In genomic region chr14:23645504-23645811, GRCh38 we compare ENCODE assay signal across 1 cellular context.
A peak's percentile ranks its signal among the peaks of the same experiment; 100 is the strongest.
TF ChIP-seq lines count a peak whose summit lies in the region.

No MANE protein-coding gene starts in this region.

TF ChIP-seq in HepG2, 621 proteins besides CTCF, POLR2A, EP300 and RAD21 (continues in another document):
- TF ChIP-seq NCOA2 (CRISPR knock-in tag; IDR thresholded peaks at IDR 0.05) = 0 out of 2 replicates have a peak, but pooled peaks have one; percentile 12
- TF ChIP-seq POLR2AphosphoS5 (IDR thresholded peaks at IDR 0.05; ENCODE audit: low read depth, low read length) = peak; percentile 14; the same call in 1 of the 2 replicates
- no peak for TF ChIP-seq SMC3 (IDR thresholded peaks at IDR 0.05; ENCODE audit: low read length)
- TF ChIP-seq SATB2 (CRISPR knock-in tag; IDR thresholded peaks at IDR 0.05) = no peak
- no peak for TF ChIP-seq GLI4 (CRISPR knock-in tag; IDR thresholded peaks at IDR 0.05; ENCODE audit: borderline replicate concordance)
- peak; percentile 92 for TF ChIP-seq ZBTB33 (CRISPR knock-in tag; IDR thresholded peaks at IDR 0.05)
- peak; percentile 5 for TF ChIP-seq PCBP2 (optimal IDR thresholded peaks at IDR 0.05; ENCODE audit: low read depth, low read length, poor library complexity, severe bottlenecking)
- TF ChIP-seq HOXD1 (CRISPR knock-in tag; IDR thresholded peaks at IDR 0.05) = no peak
- TF ChIP-seq RBFOX2 (IDR thresholded peaks at IDR 0.05; ENCODE audit: low read depth, low read length) = peak; percentile 54
- no peak for TF ChIP-seq ZNF772 (CRISPR knock-in tag; IDR thresholded peaks at IDR 0.05)
- TF ChIP-seq ZFX (CRISPR knock-in tag; IDR thresholded peaks at IDR 0.05; ENCODE audit: low read depth) = no peak
- no peak for TF ChIP-seq ZNF143 (CRISPR knock-in tag; IDR thresholded peaks at IDR 0.05)
- no peak for TF ChIP-seq FOXM1 (CRISPR knock-in tag; IDR thresholded peaks at IDR 0.05)
- TF ChIP-seq CHD2 (IDR thresholded peaks at IDR 0.05; ENCODE audit: low read depth, low read length) = no peak
- TF ChIP-seq FOSL2 (CRISPR knock-in tag; IDR thresholded peaks at IDR 0.05) = no peak
- peak; percentile 32 for TF ChIP-seq YY1 (IDR thresholded peaks at IDR 0.05; ENCODE audit: insufficient read depth, insufficient replicate concordance, low read depth, low read length)
- no peak for TF ChIP-seq ZNF275 (CRISPR knock-in tag; IDR thresholded peaks at IDR 0.05; ENCODE audit: borderline replicate concordance)
- TF ChIP-seq, protein P1, sequence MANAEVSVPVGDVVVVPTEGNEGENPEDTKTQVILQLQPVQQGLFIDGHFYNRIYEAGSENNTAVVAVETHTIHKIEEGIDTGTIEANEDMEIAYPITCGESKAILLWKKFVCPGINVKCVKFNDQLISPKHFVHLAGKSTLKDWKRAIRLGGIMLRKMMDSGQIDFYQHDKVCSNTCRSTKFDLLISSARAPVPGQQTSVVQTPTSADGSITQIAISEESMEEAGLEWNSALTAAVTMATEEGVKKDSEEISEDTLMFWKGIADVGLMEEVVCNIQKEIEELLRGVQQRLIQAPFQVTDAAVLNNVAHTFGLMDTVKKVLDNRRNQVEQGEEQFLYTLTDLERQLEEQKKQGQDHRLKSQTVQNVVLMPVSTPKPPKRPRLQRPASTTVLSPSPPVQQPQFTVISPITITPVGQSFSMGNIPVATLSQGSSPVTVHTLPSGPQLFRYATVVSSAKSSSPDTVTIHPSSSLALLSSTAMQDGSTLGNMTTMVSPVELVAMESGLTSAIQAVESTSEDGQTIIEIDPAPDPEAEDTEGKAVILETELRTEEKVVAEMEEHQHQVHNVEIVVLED (CRISPR knock-in tag; IDR thresholded peaks at IDR 0.05; ENCODE audit: borderline replicate concordance) = no peak
- TF ChIP-seq, protein P2, sequence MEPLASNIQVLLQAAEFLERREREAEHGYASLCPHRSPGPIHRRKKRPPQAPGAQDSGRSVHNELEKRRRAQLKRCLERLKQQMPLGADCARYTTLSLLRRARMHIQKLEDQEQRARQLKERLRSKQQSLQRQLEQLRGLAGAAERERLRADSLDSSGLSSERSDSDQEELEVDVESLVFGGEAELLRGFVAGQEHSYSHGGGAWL (CRISPR knock-in tag; IDR thresholded peaks at IDR 0.05) = no peak
- TF ChIP-seq ZNF770 (CRISPR knock-in tag; IDR thresholded peaks at IDR 0.05) = no peak
- TF ChIP-seq RARA (CRISPR knock-in tag; IDR thresholded peaks at IDR 0.05) = no peak
- TF ChIP-seq GTF2F1 (IDR thresholded peaks at IDR 0.05; ENCODE audit: low read length) = no peak
- no peak for TF ChIP-seq SYNCRIP (IDR thresholded peaks at IDR 0.05; ENCODE audit: insufficient read depth, low read depth, low read length)
- no peak for TF ChIP-seq ZBTB1 (CRISPR knock-in tag; IDR thresholded peaks at IDR 0.05; ENCODE audit: borderline replicate concordance)
- no peak for TF ChIP-seq SALL2 (CRISPR knock-in tag; IDR thresholded peaks at IDR 0.05)
- TF ChIP-seq, protein P3, sequence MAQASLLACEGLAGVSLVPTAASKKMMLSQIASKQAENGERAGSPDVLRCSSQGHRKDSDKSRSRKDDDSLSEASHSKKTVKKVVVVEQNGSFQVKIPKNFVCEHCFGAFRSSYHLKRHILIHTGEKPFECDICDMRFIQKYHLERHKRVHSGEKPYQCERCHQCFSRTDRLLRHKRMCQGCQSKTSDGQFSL (CRISPR knock-in tag; IDR thresholded peaks at IDR 0.05) = no peak
- TF ChIP-seq, protein P4, sequence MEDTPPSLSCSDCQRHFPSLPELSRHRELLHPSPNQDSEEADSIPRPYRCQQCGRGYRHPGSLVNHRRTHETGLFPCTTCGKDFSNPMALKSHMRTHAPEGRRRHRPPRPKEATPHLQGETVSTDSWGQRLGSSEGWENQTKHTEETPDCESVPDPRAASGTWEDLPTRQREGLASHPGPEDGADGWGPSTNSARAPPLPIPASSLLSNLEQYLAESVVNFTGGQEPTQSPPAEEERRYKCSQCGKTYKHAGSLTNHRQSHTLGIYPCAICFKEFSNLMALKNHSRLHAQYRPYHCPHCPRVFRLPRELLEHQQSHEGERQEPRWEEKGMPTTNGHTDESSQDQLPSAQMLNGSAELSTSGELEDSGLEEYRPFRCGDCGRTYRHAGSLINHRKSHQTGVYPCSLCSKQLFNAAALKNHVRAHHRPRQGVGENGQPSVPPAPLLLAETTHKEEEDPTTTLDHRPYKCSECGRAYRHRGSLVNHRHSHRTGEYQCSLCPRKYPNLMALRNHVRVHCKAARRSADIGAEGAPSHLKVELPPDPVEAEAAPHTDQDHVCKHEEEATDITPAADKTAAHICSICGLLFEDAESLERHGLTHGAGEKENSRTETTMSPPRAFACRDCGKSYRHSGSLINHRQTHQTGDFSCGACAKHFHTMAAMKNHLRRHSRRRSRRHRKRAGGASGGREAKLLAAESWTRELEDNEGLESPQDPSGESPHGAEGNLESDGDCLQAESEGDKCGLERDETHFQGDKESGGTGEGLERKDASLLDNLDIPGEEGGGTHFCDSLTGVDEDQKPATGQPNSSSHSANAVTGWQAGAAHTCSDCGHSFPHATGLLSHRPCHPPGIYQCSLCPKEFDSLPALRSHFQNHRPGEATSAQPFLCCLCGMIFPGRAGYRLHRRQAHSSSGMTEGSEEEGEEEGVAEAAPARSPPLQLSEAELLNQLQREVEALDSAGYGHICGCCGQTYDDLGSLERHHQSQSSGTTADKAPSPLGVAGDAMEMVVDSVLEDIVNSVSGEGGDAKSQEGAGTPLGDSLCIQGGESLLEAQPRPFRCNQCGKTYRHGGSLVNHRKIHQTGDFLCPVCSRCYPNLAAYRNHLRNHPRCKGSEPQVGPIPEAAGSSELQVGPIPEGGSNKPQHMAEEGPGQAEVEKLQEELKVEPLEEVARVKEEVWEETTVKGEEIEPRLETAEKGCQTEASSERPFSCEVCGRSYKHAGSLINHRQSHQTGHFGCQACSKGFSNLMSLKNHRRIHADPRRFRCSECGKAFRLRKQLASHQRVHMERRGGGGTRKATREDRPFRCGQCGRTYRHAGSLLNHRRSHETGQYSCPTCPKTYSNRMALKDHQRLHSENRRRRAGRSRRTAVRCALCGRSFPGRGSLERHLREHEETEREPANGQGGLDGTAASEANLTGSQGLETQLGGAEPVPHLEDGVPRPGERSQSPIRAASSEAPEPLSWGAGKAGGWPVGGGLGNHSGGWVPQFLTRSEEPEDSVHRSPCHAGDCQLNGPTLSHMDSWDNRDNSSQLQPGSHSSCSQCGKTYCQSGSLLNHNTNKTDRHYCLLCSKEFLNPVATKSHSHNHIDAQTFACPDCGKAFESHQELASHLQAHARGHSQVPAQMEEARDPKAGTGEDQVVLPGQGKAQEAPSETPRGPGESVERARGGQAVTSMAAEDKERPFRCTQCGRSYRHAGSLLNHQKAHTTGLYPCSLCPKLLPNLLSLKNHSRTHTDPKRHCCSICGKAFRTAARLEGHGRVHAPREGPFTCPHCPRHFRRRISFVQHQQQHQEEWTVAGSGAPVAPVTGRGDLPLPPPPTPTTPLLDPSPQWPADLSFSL (CRISPR knock-in tag; IDR thresholded peaks at IDR 0.05) = no peak
- no peak for TF ChIP-seq NR0B2 (CRISPR knock-in tag; IDR thresholded peaks at IDR 0.05)
- no peak for TF ChIP-seq SMARCE1 (IDR thresholded peaks at IDR 0.05; ENCODE audit: borderline replicate concordance)
- no peak for TF ChIP-seq PLRG1 (conservative IDR thresholded peaks at IDR 0.05)
- TF ChIP-seq RBM39 (IDR thresholded peaks at IDR 0.05; ENCODE audit: low read depth, low read length, poor library complexity, severe bottlenecking) = peak; percentile 7
- no peak for TF ChIP-seq ZNF724P (CRISPR knock-in tag; IDR thresholded peaks at IDR 0.05; ENCODE audit: borderline replicate concordance)
- TF ChIP-seq, protein P5, sequence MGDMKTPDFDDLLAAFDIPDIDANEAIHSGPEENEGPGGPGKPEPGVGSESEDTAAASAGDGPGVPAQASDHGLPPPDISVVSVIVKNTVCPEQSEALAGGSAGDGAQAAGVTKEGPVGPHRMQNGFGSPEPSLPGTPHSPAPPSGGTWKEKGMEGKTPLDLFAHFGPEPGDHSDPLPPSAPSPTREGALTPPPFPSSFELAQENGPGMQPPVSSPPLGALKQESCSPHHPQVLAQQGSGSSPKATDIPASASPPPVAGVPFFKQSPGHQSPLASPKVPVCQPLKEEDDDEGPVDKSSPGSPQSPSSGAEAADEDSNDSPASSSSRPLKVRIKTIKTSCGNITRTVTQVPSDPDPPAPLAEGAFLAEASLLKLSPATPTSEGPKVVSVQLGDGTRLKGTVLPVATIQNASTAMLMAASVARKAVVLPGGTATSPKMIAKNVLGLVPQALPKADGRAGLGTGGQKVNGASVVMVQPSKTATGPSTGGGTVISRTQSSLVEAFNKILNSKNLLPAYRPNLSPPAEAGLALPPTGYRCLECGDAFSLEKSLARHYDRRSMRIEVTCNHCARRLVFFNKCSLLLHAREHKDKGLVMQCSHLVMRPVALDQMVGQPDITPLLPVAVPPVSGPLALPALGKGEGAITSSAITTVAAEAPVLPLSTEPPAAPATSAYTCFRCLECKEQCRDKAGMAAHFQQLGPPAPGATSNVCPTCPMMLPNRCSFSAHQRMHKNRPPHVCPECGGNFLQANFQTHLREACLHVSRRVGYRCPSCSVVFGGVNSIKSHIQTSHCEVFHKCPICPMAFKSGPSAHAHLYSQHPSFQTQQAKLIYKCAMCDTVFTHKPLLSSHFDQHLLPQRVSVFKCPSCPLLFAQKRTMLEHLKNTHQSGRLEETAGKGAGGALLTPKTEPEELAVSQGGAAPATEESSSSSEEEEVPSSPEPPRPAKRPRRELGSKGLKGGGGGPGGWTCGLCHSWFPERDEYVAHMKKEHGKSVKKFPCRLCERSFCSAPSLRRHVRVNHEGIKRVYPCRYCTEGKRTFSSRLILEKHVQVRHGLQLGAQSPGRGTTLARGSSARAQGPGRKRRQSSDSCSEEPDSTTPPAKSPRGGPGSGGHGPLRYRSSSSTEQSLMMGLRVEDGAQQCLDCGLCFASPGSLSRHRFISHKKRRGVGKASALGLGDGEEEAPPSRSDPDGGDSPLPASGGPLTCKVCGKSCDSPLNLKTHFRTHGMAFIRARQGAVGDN (CRISPR knock-in tag; IDR thresholded peaks at IDR 0.05) = peak; percentile 53
- TF ChIP-seq JUN (CRISPR knock-in tag; IDR thresholded peaks at IDR 0.05) = no peak
- no peak for TF ChIP-seq KMT2A (CRISPR knock-in tag; IDR thresholded peaks at IDR 0.05)
- no peak for TF ChIP-seq FLYWCH1 (CRISPR knock-in tag; IDR thresholded peaks at IDR 0.05)
- TF ChIP-seq, protein P6, sequence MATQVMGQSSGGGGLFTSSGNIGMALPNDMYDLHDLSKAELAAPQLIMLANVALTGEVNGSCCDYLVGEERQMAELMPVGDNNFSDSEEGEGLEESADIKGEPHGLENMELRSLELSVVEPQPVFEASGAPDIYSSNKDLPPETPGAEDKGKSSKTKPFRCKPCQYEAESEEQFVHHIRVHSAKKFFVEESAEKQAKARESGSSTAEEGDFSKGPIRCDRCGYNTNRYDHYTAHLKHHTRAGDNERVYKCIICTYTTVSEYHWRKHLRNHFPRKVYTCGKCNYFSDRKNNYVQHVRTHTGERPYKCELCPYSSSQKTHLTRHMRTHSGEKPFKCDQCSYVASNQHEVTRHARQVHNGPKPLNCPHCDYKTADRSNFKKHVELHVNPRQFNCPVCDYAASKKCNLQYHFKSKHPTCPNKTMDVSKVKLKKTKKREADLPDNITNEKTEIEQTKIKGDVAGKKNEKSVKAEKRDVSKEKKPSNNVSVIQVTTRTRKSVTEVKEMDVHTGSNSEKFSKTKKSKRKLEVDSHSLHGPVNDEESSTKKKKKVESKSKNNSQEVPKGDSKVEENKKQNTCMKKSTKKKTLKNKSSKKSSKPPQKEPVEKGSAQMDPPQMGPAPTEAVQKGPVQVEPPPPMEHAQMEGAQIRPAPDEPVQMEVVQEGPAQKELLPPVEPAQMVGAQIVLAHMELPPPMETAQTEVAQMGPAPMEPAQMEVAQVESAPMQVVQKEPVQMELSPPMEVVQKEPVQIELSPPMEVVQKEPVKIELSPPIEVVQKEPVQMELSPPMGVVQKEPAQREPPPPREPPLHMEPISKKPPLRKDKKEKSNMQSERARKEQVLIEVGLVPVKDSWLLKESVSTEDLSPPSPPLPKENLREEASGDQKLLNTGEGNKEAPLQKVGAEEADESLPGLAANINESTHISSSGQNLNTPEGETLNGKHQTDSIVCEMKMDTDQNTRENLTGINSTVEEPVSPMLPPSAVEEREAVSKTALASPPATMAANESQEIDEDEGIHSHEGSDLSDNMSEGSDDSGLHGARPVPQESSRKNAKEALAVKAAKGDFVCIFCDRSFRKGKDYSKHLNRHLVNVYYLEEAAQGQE (IDR thresholded peaks at IDR 0.05; ENCODE audit: borderline replicate concordance in 1 of 2, low read depth in 1 of 2, low read length in 2 of 2) = no peak
- TF ChIP-seq CCDC6 (CRISPR knock-in tag; IDR thresholded peaks at IDR 0.05) = no peak
